8 cellular contexts compared by ENCODE assay signal in the genomic region with DNA sequence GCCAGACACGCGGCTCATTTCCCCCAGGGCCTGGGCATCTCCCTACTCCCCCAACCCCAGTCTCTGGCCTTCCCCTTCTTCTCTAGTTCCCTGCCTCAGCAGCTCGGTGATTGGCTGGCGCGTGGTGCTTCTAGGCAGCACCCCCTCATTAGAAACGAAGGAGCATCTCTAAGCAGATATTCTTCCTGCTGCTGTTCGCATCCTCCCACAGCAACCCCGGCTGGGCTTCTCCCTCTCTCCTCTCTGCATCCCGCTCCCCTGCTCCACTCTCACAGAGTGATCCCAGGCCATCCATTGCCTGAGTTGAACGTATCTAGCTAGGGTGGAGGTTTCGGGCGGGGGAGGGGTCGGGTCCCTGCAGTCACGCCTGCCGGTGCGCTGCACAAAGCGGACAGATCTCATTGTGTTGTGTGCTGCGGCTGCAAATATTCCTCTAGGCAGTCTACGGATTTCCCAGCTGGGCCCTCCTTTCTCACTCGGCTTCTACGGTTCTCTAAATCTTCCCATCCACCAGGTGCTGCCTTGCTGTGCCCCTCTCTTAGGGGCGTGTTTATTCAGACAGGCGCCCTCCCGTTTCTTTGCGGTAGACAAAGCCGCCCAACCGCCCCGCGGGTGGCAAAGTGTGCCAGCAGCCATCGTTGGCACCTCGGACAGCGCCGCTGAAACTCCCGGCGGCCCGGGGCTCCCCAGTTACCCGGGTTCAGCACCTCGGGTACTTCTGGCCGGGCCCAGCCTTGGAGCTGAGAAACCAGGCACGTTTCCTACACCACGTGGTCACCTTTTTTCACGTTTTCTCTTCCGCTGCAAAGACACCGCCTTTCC. TPM values are rescaled to one million over a fixed set of nuclear protein-coding genes. Genes with fewer than 3 reads are reported as not detected.
DNase-seq lines count a peak whose midpoint lies in the region; ATAC-seq, FAIRE-seq and TF ChIP-seq lines count a peak whose summit lies in the region.

No MANE protein-coding gene starts in this region.

- peaks cover 21% of the 10 kb centered on the region for H3K27me3 Mint-ChIP-seq in glutamatergic neuron (ENCODE audit: unreplicated experiment)
- H3K27me3 Mint-ChIP-seq in stimulated activated naive CD8-positive, alpha-beta T cell treated with anti-CD3 and anti-CD28 coated beads, Interleukin-15, amount 100 ng/mL, for 72 hours: peaks cover 97% of the 10 kb centered on the region

- H3K36me3 Mint-ChIP-seq in glutamatergic neuron (ENCODE audit: unreplicated experiment): no peaks in the 10 kb centered on the region

- peaks cover 7% of the 10 kb centered on the region for H3K4me1 Mint-ChIP-seq in glutamatergic neuron (ENCODE audit: low read depth, unreplicated experiment)
- H3K4me1 Mint-ChIP-seq in stimulated activated naive CD8-positive, alpha-beta T cell treated with anti-CD3 and anti-CD28 coated beads, Interleukin-15, amount 100 ng/mL, for 72 hours: peaks cover 39% of the 10 kb centered on the region

- peak; percentile 51 for ATAC-seq in GM21619 (IDR thresholded peaks at IDR 0.05; ENCODE audit: unreplicated experiment)
- peak; percentile 49 for ATAC-seq in stimulated activated naive CD8-positive, alpha-beta T cell treated with anti-CD3 and anti-CD28 coated beads, Interleukin-15, amount 100 ng/mL, for 72 hours

- TF ChIP-seq POLR2A in GM12891 (IDR thresholded peaks at IDR 0.05; ENCODE audit: low read depth, low read length): no peak

- peak overlapping the region; percentile 83 for H3K4me3 Mint-ChIP-seq in glutamatergic neuron (ENCODE audit: unreplicated experiment)
- peak overlapping the region; percentile 18 to 47 for H3K4me3 Mint-ChIP-seq in stimulated activated naive CD8-positive, alpha-beta T cell treated with anti-CD3 and anti-CD28 coated beads, Interleukin-15, amount 100 ng/mL, for 72 hours

- FAIRE-seq in GM12891 (lab: Jason Lieb, UNC): peak; percentile 38

- peaks cover 5% of the 10 kb centered on the region for H3K9me3 Mint-ChIP-seq in glutamatergic neuron (ENCODE audit: unreplicated experiment)
- H3K9me3 Mint-ChIP-seq in stimulated activated naive CD8-positive, alpha-beta T cell treated with anti-CD3 and anti-CD28 coated beads, Interleukin-15, amount 100 ng/mL, for 72 hours: no peaks in the 10 kb centered on the region

- H3K27ac Mint-ChIP-seq in glutamatergic neuron (ENCODE audit: unreplicated experiment): peak overlapping the region; percentile 55
- H3K27ac Mint-ChIP-seq in stimulated activated naive CD8-positive, alpha-beta T cell treated with anti-CD3 and anti-CD28 coated beads, Interleukin-15, amount 100 ng/mL, for 72 hours: no peak overlapping the region

- no peak for DNase-seq in GM12891 (ENCODE audit: insufficient read length, low spot score)
- DNase-seq in NCI-H1930 (lab: John Stamatoyannopoulos, UW): peak; percentile 22 to 25
- peak; percentile 53 for DNase-seq in glutamatergic neuron
- peak in 1 of 2 donors; percentile 34 for DNase-seq in stimulated activated naive CD8-positive, alpha-beta T cell treated with anti-CD3 and anti-CD28 coated beads, Interleukin-15, amount 100 ng/mL, for 72 hours
- no peak for DNase-seq in NCI-H2029 treated with DMSO at 0.1 percent for 48 hours (lab: John Stamatoyannopoulos, UW)
- DNase-seq in central memory CD4-positive, alpha-beta T cell: no peak
- no peak for DNase-seq in GOT3 (lab: John Stamatoyannopoulos, UW)

- no peak for TF ChIP-seq CTCF in glutamatergic neuron (IDR thresholded peaks at IDR 0.05; ENCODE audit: partially characterized antibody, unreplicated experiment)

TF ChIP-seq in GM12891, 5 proteins besides CTCF, POLR2A, EP300 and RAD21:
- no peak for TF ChIP-seq PAX5 (IDR thresholded peaks at IDR 0.05; ENCODE audit: insufficient read depth, low read length, severe bottlenecking)
- no peak for TF ChIP-seq POLR2AphosphoS5 (IDR thresholded peaks at IDR 0.05; ENCODE audit: low read depth, low read length)
- TF ChIP-seq POU2F2 (IDR thresholded peaks at IDR 0.05; ENCODE audit: low read depth, low read length): no peak
- no peak for TF ChIP-seq TAF1 (IDR thresholded peaks at IDR 0.05; ENCODE audit: low read depth, low read length)
- no peak for TF ChIP-seq SPI1 (IDR thresholded peaks at IDR 0.05; ENCODE audit: low read depth, low read length)
TF ChIP-seq in GM12891: peak in this region for 0.

RNA-seq across cellular contexts. Expression of a gene that starts 2.2 kb away (rescaled TPM):
- polyA plus RNA-seq in GM12891 (2012; ENCODE audit: low read depth, missing spikeins): 14.1 TPM
- 8.8 TPM for total RNA-seq in glutamatergic neuron (ENCODE audit: unreplicated experiment)

Comparison
In these comparisons a context has a peak if more than half of its experiments do, and no peak if none do; other contexts are left out.
1. DNase-seq: peak in NCI-H1930 (2 of 2) and glutamatergic neuron (single experiment); none in GM12891 (single experiment), NCI-H2029 treated with DMSO at 0.1 percent for 48 hours (single experiment), central memory CD4-positive, alpha-beta T cell (single experiment) and GOT3 (single experiment).